14 cellular contexts compared by ENCODE assay signal in the genomic region with DNA sequence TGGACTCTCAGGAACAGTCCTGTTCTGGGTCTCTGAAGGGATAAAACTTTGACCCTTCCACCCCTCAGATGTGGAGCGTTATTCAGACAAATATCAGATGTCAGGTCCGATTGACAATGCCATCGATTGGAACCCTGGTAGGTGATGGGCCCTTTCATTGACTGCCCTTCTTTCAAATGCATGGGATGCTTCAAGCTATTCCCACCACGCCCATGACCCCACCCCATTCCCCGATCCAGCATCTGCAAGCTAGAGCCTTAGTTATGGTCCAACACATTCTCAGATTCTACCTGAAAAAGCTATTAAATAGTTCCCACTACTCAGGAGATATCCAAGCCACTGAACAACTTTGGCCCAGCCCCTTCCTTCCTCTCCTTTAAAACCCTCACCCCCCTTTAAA. TPM values are rescaled to one million over a fixed set of nuclear protein-coding genes. Genes with fewer than 3 reads are reported as not detected.
DNase-seq lines count a peak whose midpoint lies in the region; ATAC-seq and TF ChIP-seq lines count a peak whose summit lies in the region.
"Had no signal": no experiment of that assay in that cellular context is flagged by ENCODE, and none has a peak within 500 bp of the region (broad histone marks: within the 10 kb centered on the region; RNA-seq: fewer than 3 reads in every experiment).

No MANE protein-coding gene starts in this region.

- TF ChIP-seq CTCF in DND-41 (IDR thresholded peaks at IDR 0.05; ENCODE audit: borderline replicate concordance, extremely low read depth, low read length, poor library complexity, severe bottlenecking) (no peak), Panc1 (IDR thresholded peaks at IDR 0.05) (no peak)

- BruUV-seq in Panc1 (replicated peaks; lab: Mats Ljungman, UMichigan): no TSS peak

- no peaks in the 10 kb centered on the region for H3K27me3 Mint-ChIP-seq in activated T-cell treated with anti-CD3 and anti-CD28 coated beads, Interleukin-2, amount 50 U/mL, for 24 hours
- H3K27me3 Mint-ChIP-seq in activated T-helper 17 cell treated with anti-CD3 and anti-CD28 coated beads, Interleukin-2, amount 50 U/mL, for 72 hours: no peaks in the 10 kb centered on the region
- H3K27me3 Mint-ChIP-seq: activated CD4-positive, alpha-beta memory T cell treated with anti-CD3 and anti-CD28 coated beads, Interleukin-2, amount 10 ng/mL, durations not matched to agents 7 days and 5 days; activated naive CD4-positive, alpha-beta T cell treated with anti-CD3 and anti-CD28 coated beads, Interleukin-2, amount 50 U/mL, for 24 hours had no signal

- H2AFZ ChIP-seq in DND-41 (ENCODE audit: low read depth, low read length): peak overlapping the region; percentile 60

- no peaks in the 10 kb centered on the region for H3K9me3 Mint-ChIP-seq in activated T-cell treated with anti-CD3 and anti-CD28 coated beads, Interleukin-2, amount 50 U/mL, for 24 hours
- H3K9me3 Mint-ChIP-seq in activated T-helper 17 cell treated with anti-CD3 and anti-CD28 coated beads, Interleukin-2, amount 50 U/mL, for 72 hours: no peaks in the 10 kb centered on the region
- H3K9me3 Mint-ChIP-seq: activated CD4-positive, alpha-beta memory T cell treated with anti-CD3 and anti-CD28 coated beads, Interleukin-2, amount 10 ng/mL, durations not matched to agents 7 days and 5 days; activated naive CD4-positive, alpha-beta T cell treated with anti-CD3 and anti-CD28 coated beads, Interleukin-2, amount 50 U/mL, for 24 hours; CD14-positive monocyte; neural crest cell had no signal

- peaks cover 3% of the 10 kb centered on the region for H3K36me3 Mint-ChIP-seq in activated T-cell treated with anti-CD3 and anti-CD28 coated beads, Interleukin-2, amount 50 U/mL, for 24 hours (ENCODE audit: low read depth)
- peaks cover 13% of the 10 kb centered on the region for H3K36me3 Mint-ChIP-seq in activated T-helper 17 cell treated with anti-CD3 and anti-CD28 coated beads, Interleukin-2, amount 50 U/mL, for 72 hours (ENCODE audit: low read depth)
- H3K36me3 Mint-ChIP-seq: activated naive CD4-positive, alpha-beta T cell treated with anti-CD3 and anti-CD28 coated beads, Interleukin-2, amount 50 U/mL, for 24 hours had no signal

- no peak overlapping the region for H3K4me3 Mint-ChIP-seq in activated T-cell treated with anti-CD3 and anti-CD28 coated beads, Interleukin-2, amount 50 U/mL, for 24 hours
- no peak overlapping the region for H3K4me3 Mint-ChIP-seq in activated T-helper 17 cell treated with anti-CD3 and anti-CD28 coated beads, Interleukin-2, amount 50 U/mL, for 72 hours
- H3K4me3 Mint-ChIP-seq: activated CD4-positive, alpha-beta memory T cell treated with anti-CD3 and anti-CD28 coated beads, Interleukin-2, amount 10 ng/mL, durations not matched to agents 7 days and 5 days; activated naive CD4-positive, alpha-beta T cell treated with anti-CD3 and anti-CD28 coated beads, Interleukin-2, amount 50 U/mL, for 24 hours had no signal

- H3K4me3 ChIP-seq in DND-41 (ENCODE audit: low read depth in 1 of 2, low read length in 2 of 2) (no peak overlapping the region), Panc1 (ENCODE audit: low read depth in 2 of 2, low read length in 2 of 2) (no peak overlapping the region), iPS-20b (ENCODE audit: low read length) (peak overlapping the region; percentile 38; the same call in 1 of the 2 replicates)

- H3K9me3 ChIP-seq in DND-41 (ENCODE audit: insufficient read depth, low read length, severe bottlenecking) (no peaks in the 10 kb centered on the region), Panc1 (ENCODE audit: control insufficient read depth, insufficient read depth, low read depth, low read length) (no peaks in the 10 kb centered on the region), iPS-20b (ENCODE audit: insufficient read depth, low read depth, low read length) (no peaks in the 10 kb centered on the region)

- CTCF ChIA-PET in Panc1 (lab: Charles Lee): interaction anchor here (0.9 to 1.4 kb wide), 4 partner anchors 14 to 35 kb away, joined by 4 to 12 read pairs (median 7); no protein-coding TSS in a partner anchor

- peak overlapping the region; percentile 88 for H3K27ac ChIP-seq in DND-41 (ENCODE audit: low read length)
- no peak overlapping the region for H3K27ac ChIP-seq in Panc1 (ENCODE audit: low read length)
- H3K27ac ChIP-seq in iPS-20b (ENCODE audit: low read length): no peak overlapping the region
- H3K27ac ChIP-seq in substantia nigra (ENCODE audit: low read depth, low read length, poor library complexity, severe bottlenecking): peak overlapping the region; percentile 86

- intact Hi-C loops in Panc1 (cut with micrococcal nuclease; ENCODE audit: unreplicated experiment): loop anchor here (5.0 kb wide), 1 partner anchor 35 kb away; no protein-coding TSS in a partner anchor

- H3K4me1 Mint-ChIP-seq in activated T-cell treated with anti-CD3 and anti-CD28 coated beads, Interleukin-2, amount 50 U/mL, for 24 hours (ENCODE audit: low read depth): peaks cover 26% of the 10 kb centered on the region
- peaks cover 3% of the 10 kb centered on the region for H3K4me1 Mint-ChIP-seq in activated T-helper 17 cell treated with anti-CD3 and anti-CD28 coated beads, Interleukin-2, amount 50 U/mL, for 72 hours

- DNase-seq in DND-41: no peak
- no peak for DNase-seq in Panc1 (ENCODE audit: low read depth, low spot score)
- DNase-seq in substantia nigra (lab: John Stamatoyannopoulos, UW): no peak
- DNase-seq in activated T-cell treated with anti-CD3 and anti-CD28 coated beads, Interleukin-2, amount 50 U/mL, for 24 hours: no peak
- no peak for DNase-seq in kidney tubule cell (ENCODE audit: low spot score)

- no peak overlapping the region for H3K27ac Mint-ChIP-seq in activated T-cell treated with anti-CD3 and anti-CD28 coated beads, Interleukin-2, amount 50 U/mL, for 24 hours
- H3K27ac Mint-ChIP-seq in activated T-helper 17 cell treated with anti-CD3 and anti-CD28 coated beads, Interleukin-2, amount 50 U/mL, for 72 hours: no peak overlapping the region
- H3K27ac Mint-ChIP-seq: activated naive CD4-positive, alpha-beta T cell treated with anti-CD3 and anti-CD28 coated beads, Interleukin-2, amount 50 U/mL, for 24 hours; CD14-positive monocyte had no signal

- H3K36me3 ChIP-seq in DND-41 (ENCODE audit: insufficient read depth, low read length) (peaks cover 7% of the 10 kb centered on the region; the same call in 1 of the 2 replicates), Panc1 (ENCODE audit: control insufficient read depth, insufficient read depth, low read length) (no peaks in the 10 kb centered on the region), iPS-20b (ENCODE audit: insufficient read depth, low read depth, low read length) (no peaks in the 10 kb centered on the region)

- in situ Hi-C loops in Panc1 (cut with HindIII; ENCODE audit: low pct_unique_long_range_greater_than_20kb, low sequenced_read_pairs): no loop called here

- H3K4me1 ChIP-seq in DND-41 (ENCODE audit: insufficient read depth, low read length) (peaks cover 39% of the 10 kb centered on the region), Panc1 (ENCODE audit: control insufficient read depth, insufficient read depth, low read length) (0 out of 2 replicates have a peak, but pooled peaks cover 4% of the 10 kb centered on the region), iPS-20b (ENCODE audit: insufficient read depth, low read length) (peaks cover 31% of the 10 kb centered on the region)

- H3K27me3 ChIP-seq in DND-41 (ENCODE audit: insufficient read depth, low read length, poor library complexity) (no peaks in the 10 kb centered on the region), Panc1 (ENCODE audit: control insufficient read depth, insufficient read depth, low read length) (no peaks in the 10 kb centered on the region), iPS-20b (ENCODE audit: insufficient read depth, low read length) (no peaks in the 10 kb centered on the region)

- H3K9ac ChIP-seq in DND-41 (ENCODE audit: low read depth, low read length): peak overlapping the region; percentile 32; the same call in 1 of the 2 replicates
- no peak overlapping the region for H3K9ac ChIP-seq in iPS-20b (ENCODE audit: low read depth, low read length)

- ATAC-seq in DND-41 (ENCODE audit: insufficient read depth, low read depth): no peak
- ATAC-seq in Panc1: peak; percentile 31; the same call in 1 of the 2 replicates
- ATAC-seq in HG03135 (IDR thresholded peaks at IDR 0.05; ENCODE audit: unreplicated experiment): no peak
- no peak for ATAC-seq in activated T-helper 17 cell treated with anti-CD3 and anti-CD28 coated beads, Interleukin-2, amount 50 U/mL, for 72 hours (replicated peaks)

- H3K79me2 ChIP-seq in DND-41 (ENCODE audit: insufficient read depth, low read length): 0 out of 2 replicates have a peak, but pooled peaks cover 2% of the 10 kb centered on the region

- no peaks in the 10 kb centered on the region for H4K20me1 ChIP-seq in DND-41 (ENCODE audit: insufficient read depth, low read length)

- POLR2A ChIA-PET in Panc1 (lab: Charles Lee): no interaction called here

- H3K4me2 ChIP-seq in DND-41 (ENCODE audit: insufficient read depth, low read length): 0 out of 2 replicates have a peak overlapping the region, but pooled peaks have one; percentile 60

RNA-seq across cellular contexts. Expression of gene POLR3GL, which starts 12.5 kb away (rescaled TPM):
- 14.9 TPM for total RNA-seq in Panc1 (2021; ENCODE audit: unreplicated experiment)
- 15.6 TPM for polyA plus RNA-seq in Panc1 (2012; ENCODE audit: insufficient read length)
- 10 to 100 TPM; 16.9 to 26.0 TPM for total RNA-seq in activated T-helper 17 cell treated with anti-CD3 and anti-CD28 coated beads, Interleukin-2, amount 50 U/mL, for 72 hours

RNA-seq across cellular contexts. Expression of gene ANKRD34A, which starts 12.6 kb away (rescaled TPM):
- total RNA-seq in Panc1 (2021; ENCODE audit: unreplicated experiment): 1.4 TPM
- polyA plus RNA-seq in Panc1 (2012; ENCODE audit: insufficient read length): 2.9 TPM
- 1 to 10 TPM; 4.6 to 4.8 TPM for total RNA-seq in activated T-helper 17 cell treated with anti-CD3 and anti-CD28 coated beads, Interleukin-2, amount 50 U/mL, for 72 hours
- polyA plus RNA-seq: CD14-positive monocyte had no signal

RNA-seq across cellular contexts. Expression of gene LIX1L, which starts 19.2 kb away (rescaled TPM):
- total RNA-seq in Panc1 (2021; ENCODE audit: unreplicated experiment): 23.3 TPM
- polyA plus RNA-seq in Panc1 (2012; ENCODE audit: insufficient read length): 8.6 TPM
- 10 to 100 TPM; 43.4 to 61.2 TPM for total RNA-seq in activated T-helper 17 cell treated with anti-CD3 and anti-CD28 coated beads, Interleukin-2, amount 50 U/mL, for 72 hours

RNA-seq across cellular contexts. Expression of gene TXNIP, which starts 19.4 kb away (rescaled TPM):
- total RNA-seq in Panc1 (2021; ENCODE audit: unreplicated experiment): 15.2 TPM
- 21.1 TPM for polyA plus RNA-seq in Panc1 (2012; ENCODE audit: insufficient read length)
- total RNA-seq in activated T-helper 17 cell treated with anti-CD3 and anti-CD28 coated beads, Interleukin-2, amount 50 U/mL, for 72 hours: 100 to 1,000 TPM in 1 of 2 donors, 10 to 100 TPM in 1; 74.2 to 269 TPM

RNA-seq across cellular contexts. Expression of gene HJV, which starts 44.5 kb away (rescaled TPM):
- not detected for total RNA-seq in Panc1 (2021; ENCODE audit: unreplicated experiment)
- not detected for polyA plus RNA-seq in Panc1 (2012; ENCODE audit: insufficient read length)
- total RNA-seq in activated T-helper 17 cell treated with anti-CD3 and anti-CD28 coated beads, Interleukin-2, amount 50 U/mL, for 72 hours: not detected
- total RNA-seq: activated CD4-positive, alpha-beta memory T cell treated with anti-CD3 and anti-CD28 coated beads, Interleukin-2, amount 10 ng/mL, durations not matched to agents 7 days and 5 days; chondrocyte; G401; neural crest cell had no signal
- polyA plus RNA-seq: CD14-positive monocyte had no signal

Comparison
In these comparisons a context has a peak if more than half of its experiments do, and no peak if none do; other contexts are left out.
1. H3K27ac ChIP-seq: peak in DND-41 (single experiment) and substantia nigra (single experiment); none in Panc1 (single experiment) and iPS-20b (single experiment).